Comparison of ENCODE assay signal across 17 cellular contexts in the genomic region with DNA sequence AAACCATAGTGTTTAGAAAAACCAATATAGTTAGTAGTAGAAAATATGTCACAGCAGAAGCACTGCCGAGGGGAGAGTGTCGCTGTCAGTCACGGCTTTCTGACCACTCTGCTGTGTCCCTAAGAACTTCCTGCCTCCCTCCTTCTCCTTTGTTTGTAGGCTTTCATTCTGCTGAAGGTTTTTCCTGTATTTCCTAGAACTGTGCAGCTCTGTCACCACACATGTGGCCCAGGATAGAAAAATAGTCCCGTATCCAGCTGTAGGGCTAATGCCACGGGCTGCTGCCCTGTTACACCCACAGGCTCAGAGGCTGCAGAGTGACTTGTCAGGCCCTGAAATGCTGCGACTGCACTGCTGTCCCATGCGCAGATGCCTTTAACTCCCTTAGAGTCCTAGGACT.
"Had no signal": no experiment of that assay in that cellular context is flagged by ENCODE, and none has a peak within 500 bp of the region (broad histone marks: within the 10 kb centered on the region; RNA-seq: fewer than 3 reads in every experiment).

No MANE protein-coding gene starts in this region.

- H3K27ac ChIP-seq: ascending aorta, breast epithelium, hepatocyte, right atrium auricular region, skin epidermis, transverse colon had no signal

- H3K36me3 ChIP-seq: breast epithelium had no signal

- ATAC-seq: activated CD4-positive, CD25-positive, alpha-beta regulatory T cell treated with anti-CD3 and anti-CD28 coated beads, Interleukin-2, amount 50 U/mL, for 24 hours; esophagus mucosa; left ventricle myocardium superior had no signal

- H3K4me2 ChIP-seq: hepatocyte had no signal

- H3K9me3 Mint-ChIP-seq: activated T-helper 1 cell treated with anti-CD3 and anti-CD28 coated beads, Interleukin-12 subunit alpha, Interleukin-12 subunit beta, Interleukin-2, Interleukin-4 antibody, amounts not matched to agents 30 ng/mL and 10 ng/mL and 1 ng/mL, durations not matched to agents 14 hours and 24 hours and 36 hours; stimulated activated naive B cell treated with anti-CD40 and anti-IgM and Interleukin-4, amounts not matched to agents 10 μg/mL and 1 μg/mL and 100 μg/mL, for 72 hours; T-helper 2 cell treated with Interferon-gamma antibody and Interleukin-4, amounts not matched to agents 5 μg/mL and 100 μg/mL, for 36 hours had no signal

- H2AFZ ChIP-seq: hepatocyte had no signal

- H3K27ac Mint-ChIP-seq: activated T-helper 1 cell treated with anti-CD3 and anti-CD28 coated beads, Interleukin-12 subunit alpha, Interleukin-12 subunit beta, Interleukin-2, Interleukin-4 antibody, amounts not matched to agents 30 ng/mL and 10 ng/mL and 1 ng/mL, durations not matched to agents 14 hours and 24 hours and 36 hours; stimulated activated naive B cell treated with anti-CD40 and anti-IgM and Interleukin-4, amounts not matched to agents 10 μg/mL and 1 μg/mL and 100 μg/mL, for 72 hours; T-helper 2 cell treated with Interferon-gamma antibody and Interleukin-4, amounts not matched to agents 5 μg/mL and 100 μg/mL, for 36 hours had no signal

- H3K79me2 ChIP-seq: hepatocyte had no signal

- H3K4me1 ChIP-seq: ascending aorta, breast epithelium, right atrium auricular region, transverse colon had no signal

- H3K27me3 Mint-ChIP-seq: stimulated activated naive B cell treated with anti-CD40 and anti-IgM and Interleukin-4, amounts not matched to agents 10 μg/mL and 1 μg/mL and 100 μg/mL, for 72 hours had no signal

- H3K27me3 ChIP-seq: ascending aorta, breast epithelium, hepatocyte, right atrium auricular region, transverse colon had no signal

- H3K4me3 Mint-ChIP-seq: activated T-helper 1 cell treated with anti-CD3 and anti-CD28 coated beads, Interleukin-12 subunit alpha, Interleukin-12 subunit beta, Interleukin-2, Interleukin-4 antibody, amounts not matched to agents 30 ng/mL and 10 ng/mL and 1 ng/mL, durations not matched to agents 14 hours and 24 hours and 36 hours; stimulated activated naive B cell treated with anti-CD40 and anti-IgM and Interleukin-4, amounts not matched to agents 10 μg/mL and 1 μg/mL and 100 μg/mL, for 72 hours; T-helper 2 cell treated with Interferon-gamma antibody and Interleukin-4, amounts not matched to agents 5 μg/mL and 100 μg/mL, for 36 hours had no signal

- H3K9me3 ChIP-seq: ascending aorta, breast epithelium, right atrium auricular region, transverse colon had no signal

- H3K4me3 ChIP-seq: ascending aorta, breast epithelium, hepatocyte, right atrium auricular region, skin epidermis, transverse colon had no signal

- DNase-seq: activated CD4-positive, alpha-beta T cell treated with anti-CD3 and anti-CD28 coated beads, Interleukin-2, amount 50 U/mL, for 1 hour; activated naive CD4-positive, alpha-beta T cell treated with Interleukin-2 at 50 U/mL for 16 hours; left ventricle myocardium superior; stimulated activated CD4-positive, alpha-beta T cell treated with anti-CD3 and anti-CD28 coated beads, Interleukin-15, amount 100 ng/mL, for 24 hours; stimulated activated CD4-positive, alpha-beta T cell treated with anti-CD3 and anti-CD28 coated beads, Interleukin-4, amount 100 ng/mL, for 1 hour; stimulated activated naive B cell treated with anti-CD40 and anti-IgM and Interleukin-4, amounts not matched to agents 10 μg/mL and 1 μg/mL and 100 μg/mL, for 72 hours; SW 1271; transverse colon had no signal
